ENCODE assay signal across 13 cellular contexts in genomic region chr7:73769481-73770001, GRCh38. TPM values are rescaled to one million over a fixed set of nuclear protein-coding genes. Genes with fewer than 3 reads are reported as not detected.
DNase-seq lines count a peak whose midpoint lies in the region; ATAC-seq and TF ChIP-seq lines count a peak whose summit lies in the region.
"Had no signal": no experiment of that assay in that cellular context is flagged by ENCODE, and none has a peak within 500 bp of the region (broad histone marks: within the 10 kb centered on the region; RNA-seq: fewer than 3 reads in every experiment).

No MANE protein-coding gene starts in this region.

- H3K4me1 ChIP-seq in IMR-90 (ENCODE audit: control insufficient read depth, insufficient read depth, low read length), result peaks cover 4% of the 10 kb centered on the region; the same call in 1 of the 2 replicates
- H3K4me1 ChIP-seq in duodenal mucosa (ENCODE audit: control insufficient read depth in 1 of 2, insufficient read depth in 2 of 2, low read length in 2 of 2), result peaks cover 19 to 21% of the 10 kb centered on the region in 2 donors
- peaks cover 15 to 26% of the 10 kb centered on the region in 2 donors for H3K4me1 ChIP-seq in mucosa of rectum (ENCODE audit: control insufficient read depth in 2 of 2, insufficient read depth in 2 of 2, low read length in 2 of 2)

- no peak overlapping the region for H4K5ac ChIP-seq in IMR-90 (ENCODE audit: low read depth, low read length)

- no peak overlapping the region for H3K56ac ChIP-seq in IMR-90 (ENCODE audit: extremely low read depth, insufficient read depth, low read length)

- in situ Hi-C loops in IMR-90 (cut with MboI; ENCODE audit: low sequenced_read_pairs), result no loop called here

- no peak overlapping the region for H3K4me3 Mint-ChIP-seq in immature natural killer cell
- H3K4me3 Mint-ChIP-seq: activated CD4-positive, alpha-beta T cell treated with anti-CD3 and anti-CD28 coated beads, Interleukin-2, amount 10 ng/mL, durations not matched to agents 7 days and 5 days; neural crest cell had no signal

- no peak overlapping the region for H3K18ac ChIP-seq in IMR-90 (ENCODE audit: low read depth, low read length)

- H3K36me3 Mint-ChIP-seq in immature natural killer cell, result no peaks in the 10 kb centered on the region

- H3K4me2 ChIP-seq in IMR-90 (ENCODE audit: low read depth, low read length), result no peak overlapping the region

- no peaks in the 10 kb centered on the region for H3K9me3 Mint-ChIP-seq in immature natural killer cell
- H3K9me3 Mint-ChIP-seq: activated CD4-positive, alpha-beta T cell treated with anti-CD3 and anti-CD28 coated beads, Interleukin-2, amount 10 ng/mL, durations not matched to agents 7 days and 5 days; neural crest cell had no signal

- TF ChIP-seq RAD21 in IMR-90 (IDR thresholded peaks at IDR 0.05; ENCODE audit: low read length), result no peak

- H3K9me3 ChIP-seq in IMR-90 (ENCODE audit: control insufficient read depth, insufficient read depth, low read length) (no peaks in the 10 kb centered on the region; the same call in 1 of the 2 replicates), duodenal mucosa (ENCODE audit: control insufficient read depth in 1 of 2, low read length in 2 of 2) (no peaks in the 10 kb centered on the region), mucosa of rectum (ENCODE audit: control insufficient read depth in 2 of 2, low read length in 2 of 2) (no peaks in the 10 kb centered on the region)
- H3K9me3 ChIP-seq: gastrocnemius medialis had no signal

- BruUV-seq in IMR-90 (replicated peaks; lab: Mats Ljungman, UMichigan), result no TSS peak

- peak overlapping the region; percentile 84 for H2AFZ ChIP-seq in IMR-90 (replicated peaks; ENCODE audit: low read length, poor library complexity)

- H3K79me1 ChIP-seq in IMR-90 (ENCODE audit: low read depth in 1 of 2, low read length in 2 of 2), result no peaks in the 10 kb centered on the region

- H3K4ac ChIP-seq in IMR-90 (ENCODE audit: low read depth, low read length), result no peak overlapping the region

- 23% methylated on average over 31 of the region's 49 CpGs; no CpG with 5 or more reads in 1 of the 2 experiments for WGBS in IMR-90 (ENCODE audit: extremely low coverage in 2 of 2, insufficient read length in 1 of 2), 2 experiments

- CTCF ChIA-PET in IMR-90 (lab: Yijun Ruan, JAX), result no interaction called here

- H3K4me3 ChIP-seq in IMR-90 (ENCODE audit: insufficient read depth, low read depth, low read length), result no peak overlapping the region
- peak overlapping the region; percentile 88 to 91 for H3K4me3 ChIP-seq in duodenal mucosa (ENCODE audit: low read depth in 1 of 2, low read length in 2 of 2)
- peak overlapping the region; percentile 77 to 85 for H3K4me3 ChIP-seq in mucosa of rectum (ENCODE audit: low read length in 2 of 2)

- H3K27ac ChIP-seq in 22Rv1 (peak overlapping the region; percentile 87), IMR-90 (ENCODE audit: insufficient read depth, low read length) (no peak overlapping the region), duodenal mucosa (ENCODE audit: low read depth, low read length) (peak overlapping the region; percentile 96), mucosa of rectum (ENCODE audit: low read depth in 2 of 2, low read length in 2 of 2) (peak overlapping the region; percentile 99 to 100)
- H3K27ac ChIP-seq: BLaER1, gastrocnemius medialis had no signal

- H3K27ac Mint-ChIP-seq in immature natural killer cell, result no peak overlapping the region
- H3K27ac Mint-ChIP-seq: activated CD4-positive, alpha-beta T cell treated with anti-CD3 and anti-CD28 coated beads, Interleukin-2, amount 10 ng/mL, durations not matched to agents 7 days and 5 days had no signal

- H2AK5ac ChIP-seq in IMR-90 (ENCODE audit: low read depth, low read length), result no peak overlapping the region

- no peak overlapping the region for H2BK120ac ChIP-seq in IMR-90 (ENCODE audit: low read depth, low read length)

- H4K20me1 ChIP-seq in IMR-90 (ENCODE audit: insufficient read depth, low read length), result no peaks in the 10 kb centered on the region
- H4K20me1 ChIP-seq: BLaER1 had no signal

- TF ChIP-seq POLR2A in IMR-90 (IDR thresholded peaks at IDR 0.05; ENCODE audit: low read depth, low read length), result no peak

- H3K36me3 ChIP-seq in IMR-90 (ENCODE audit: control insufficient read depth, insufficient read depth, low read length) (no peaks in the 10 kb centered on the region), duodenal mucosa (ENCODE audit: control insufficient read depth in 1 of 2, insufficient read depth in 2 of 2, low read length in 2 of 2) (peaks cover 0 to 7% of the 10 kb centered on the region in 2 donors), mucosa of rectum (ENCODE audit: control insufficient read depth in 2 of 2, insufficient read depth in 2 of 2, low read length in 2 of 2) (peaks cover 5 to 13% of the 10 kb centered on the region in 2 donors)
- H3K36me3 ChIP-seq: BLaER1, gastrocnemius medialis had no signal

- H2BK20ac ChIP-seq in IMR-90 (ENCODE audit: low read depth, low read length), result no peak overlapping the region

- H3K23ac ChIP-seq in IMR-90 (ENCODE audit: low read depth, low read length), result no peak overlapping the region

- ATAC-seq in IMR-90 (ENCODE audit: low read depth) (no peak; the same call in 1 of the 2 replicates), GM18873 (IDR thresholded peaks at IDR 0.05; ENCODE audit: low FRiP score, unreplicated experiment) (no peak)
- ATAC-seq: gastrocnemius medialis had no signal

- POLR2A ChIA-PET in IMR-90 (lab: Charles Lee; ENCODE audit: unreplicated experiment), result no interaction called here

- DNase-seq in IMR-90 (no peak), epidermal melanocyte (ENCODE audit: insufficient read length, low spot score) (no peak), immature natural killer cell (no peak), posterior vena cava (ENCODE audit: low spot score) (no peak)
- DNase-seq: activated CD4-positive, alpha-beta T cell treated with anti-CD3 and anti-CD28 coated beads, Interleukin-2, amount 10 ng/mL, durations not matched to agents 7 days and 5 days; gastrocnemius medialis; NCI-H1694 had no signal

- intact Hi-C loops in IMR-90 (cut with micrococcal nuclease) (no loop called here), posterior vena cava (cut with DNase I) (no loop called here)

- H3K27me3 ChIP-seq in IMR-90 (ENCODE audit: control insufficient read depth, insufficient read depth, low read length) (peaks cover 37% of the 10 kb centered on the region), duodenal mucosa (ENCODE audit: control insufficient read depth in 1 of 2, insufficient read depth in 2 of 2, low read length in 2 of 2) (peaks cover 4% of the 10 kb centered on the region in 2 donors), mucosa of rectum (ENCODE audit: control insufficient read depth in 2 of 2, insufficient read depth in 2 of 2, low read length in 2 of 2) (peaks cover 6 to 8% of the 10 kb centered on the region in 2 donors)

- H4K91ac ChIP-seq in IMR-90 (ENCODE audit: insufficient read depth, low read depth, low read length), result no peak overlapping the region

- H4K8ac ChIP-seq in IMR-90 (ENCODE audit: low read depth in 2 of 2, low read length in 2 of 2), result no peak overlapping the region

- peaks cover 4 to 17% (median 10%) of the 10 kb centered on the region in 3 donors for H3K27me3 Mint-ChIP-seq in immature natural killer cell (ENCODE audit: low read depth in 3 of 3)

- no peak overlapping the region for H3K14ac ChIP-seq in IMR-90 (replicated peaks; ENCODE audit: low read depth, low read length)

- dilution Hi-C loops in IMR-90 (cut with HindIII; ENCODE audit: low sequenced_read_pairs, unreplicated experiment), result no loop called here

- H2AK9ac ChIP-seq in IMR-90 (replicated peaks; ENCODE audit: low read depth, low read length, poor library complexity), result no peak overlapping the region

- TF ChIP-seq CTCF in 22Rv1 (IDR thresholded peaks at IDR 0.05), result peak; percentile 9; the same call in 1 of the 2 replicates
- TF ChIP-seq CTCF in IMR-90 (conservative IDR thresholded peaks at IDR 0.05; ENCODE audit: low read depth, low read length), result no peak

- no peak overlapping the region for H2BK15ac ChIP-seq in IMR-90 (ENCODE audit: low read depth, low read length)

- no peaks in the 10 kb centered on the region for H3K9me1 ChIP-seq in IMR-90 (ENCODE audit: insufficient read depth, low read length)

- H2BK5ac ChIP-seq in IMR-90 (ENCODE audit: low read depth, low read length, poor library complexity, severe bottlenecking), result no peak overlapping the region

- H3K9ac ChIP-seq in IMR-90 (ENCODE audit: low read depth, low read length), result no peak overlapping the region
- H3K9ac ChIP-seq in duodenal mucosa (ENCODE audit: low read depth in 1 of 2, low read length in 2 of 2), result peak overlapping the region; percentile 95 to 98
- H3K9ac ChIP-seq in mucosa of rectum (ENCODE audit: low read depth in 1 of 2, low read length in 2 of 2), result peak overlapping the region; percentile 97 to 98
- H3K9ac ChIP-seq: BLaER1 had no signal

- H3K4me1 Mint-ChIP-seq in immature natural killer cell, result no peaks in the 10 kb centered on the region
- H3K4me1 Mint-ChIP-seq: activated CD4-positive, alpha-beta T cell treated with anti-CD3 and anti-CD28 coated beads, Interleukin-2, amount 10 ng/mL, durations not matched to agents 7 days and 5 days; neural crest cell had no signal

TF ChIP-seq in IMR-90, 13 proteins besides CTCF, POLR2A, EP300 and RAD21 (continues in another document):
- TF ChIP-seq FOS (IDR thresholded peaks at IDR 0.05; ENCODE audit: low read depth, low read length), result no peak
- no peak for TF ChIP-seq MXI1 (IDR thresholded peaks at IDR 0.05; ENCODE audit: borderline replicate concordance, low read depth, low read length)
- no peak for TF ChIP-seq SMC3 (IDR thresholded peaks at IDR 0.05; ENCODE audit: low read depth, low read length)
- TF ChIP-seq CHD1 (IDR thresholded peaks at IDR 0.05; ENCODE audit: low read depth, low read length), result no peak

RNA-seq across cellular contexts. Expression of gene CLDN3, which starts 0.5 kb away (rescaled TPM):
- total RNA-seq in IMR-90 (2012; rRNA removed) (0.18 TPM in 1 of 2 replicates, not detected in the other), posterior vena cava (not detected)
- polyA plus RNA-seq in IMR-90 (2012; rRNA removed) (0.12 and 0.16 TPM in 2 replicates), immature natural killer cell (not detected)
- 0.30 and 0.37 TPM in 2 replicates for polyA plus RNA-seq in IMR-90 (2012; cell fraction: cytosol; rRNA removed)
- polyA plus RNA-seq in IMR-90 (2012; cell fraction: nucleus; rRNA removed; ENCODE audit: low replicate concordance), result 0.12 TPM in 1 of 2 replicates, not detected in the other
- total RNA-seq: activated CD4-positive, alpha-beta T cell treated with anti-CD3 and anti-CD28 coated beads, Interleukin-2, amount 10 ng/mL, durations not matched to agents 7 days and 5 days had no signal

RNA-seq across cellular contexts. Expression of gene ABHD11, which starts 30.9 kb away (rescaled TPM):
- total RNA-seq in IMR-90 (2012; rRNA removed) (13.4 and 14.2 TPM in 2 replicates), posterior vena cava (1 to 10 TPM; 7.0 to 7.1 TPM)
- polyA plus RNA-seq in IMR-90 (2012; rRNA removed) (19.9 and 22.6 TPM in 2 replicates), immature natural killer cell (10 to 100 TPM; 12.7 to 19.4 (median 16.5) TPM)
- polyA plus RNA-seq in IMR-90 (2012; cell fraction: cytosol; rRNA removed), result 16.7 and 17.6 TPM in 2 replicates
- 7.5 and 18.0 TPM in 2 replicates for polyA plus RNA-seq in IMR-90 (2012; cell fraction: nucleus; rRNA removed; ENCODE audit: low replicate concordance)

RNA-seq across cellular contexts. Expression of gene STX1A, which starts 50.1 kb away (rescaled TPM):
- total RNA-seq in IMR-90 (2012; rRNA removed) (9.3 and 10.0 TPM in 2 replicates), posterior vena cava (1 to 10 TPM; 3.4 to 4.0 TPM)
- polyA plus RNA-seq in IMR-90 (2012; rRNA removed) (22.0 and 22.6 TPM in 2 replicates), immature natural killer cell (1 to 10 TPM; 2.1 to 5.3 (median 4.0) TPM)
- 9.5 and 18.4 TPM in 2 replicates for polyA plus RNA-seq in IMR-90 (2012; cell fraction: cytosol; rRNA removed)
- polyA plus RNA-seq in IMR-90 (2012; cell fraction: nucleus; rRNA removed; ENCODE audit: low replicate concordance), result 99.0 and 183 TPM in 2 replicates
